In genomic region chr6:4313044-4313686, GRCh38 we compare ENCODE assay signal across 8 cellular contexts.
DNase-seq lines count a peak whose midpoint lies in the region; TF ChIP-seq lines count a peak whose summit lies in the region.

No MANE protein-coding gene starts in this region.

- no peak overlapping the region for H4K8ac ChIP-seq in mesendoderm (ENCODE audit: low read depth, low read length)

- no peaks in the 10 kb centered on the region for H3K79me2 ChIP-seq in mesendoderm (ENCODE audit: control insufficient read depth, insufficient read depth, low read length)

- H3K4ac ChIP-seq in mesendoderm (ENCODE audit: low read depth, low read length) = no peak overlapping the region

- H3K79me1 ChIP-seq in mesendoderm (ENCODE audit: low read length) = no peaks in the 10 kb centered on the region

- H3K27ac Mint-ChIP-seq in chondrocyte (ENCODE audit: unreplicated experiment) (peak overlapping the region; percentile 95), nephron progenitor cell (no peak overlapping the region)
- H3K27ac Mint-ChIP-seq in CD8-positive, alpha-beta memory T cell = no peak overlapping the region

- peaks cover 9% of the 10 kb centered on the region for H3K36me3 Mint-ChIP-seq in chondrocyte (ENCODE audit: low read depth)
- H3K36me3 Mint-ChIP-seq in nephron progenitor cell (ENCODE audit: low read depth) = peaks cover 47% of the 10 kb centered on the region
- H3K36me3 Mint-ChIP-seq in CD8-positive, alpha-beta memory T cell = peaks cover 0 to 7% (median 1%) of the 10 kb centered on the region in 3 donors

- WGBS in mesendoderm (ENCODE audit: extremely low coverage, insufficient coverage, low lambda C conversion rate) = no CpG with 5 or more reads among the region's 2 CpGs

- H3K36me3 ChIP-seq in MG63 = no peaks in the 10 kb centered on the region
- no peaks in the 10 kb centered on the region for H3K36me3 ChIP-seq in mesendoderm (ENCODE audit: control insufficient read depth, insufficient read depth, low read length)
- H3K36me3 ChIP-seq in CD8-positive, alpha-beta memory T cell (ENCODE audit: insufficient read depth, low read length) = no peaks in the 10 kb centered on the region

- no peak overlapping the region for H2BK15ac ChIP-seq in mesendoderm (replicated peaks; ENCODE audit: low read depth)

- peaks cover 8% of the 10 kb centered on the region; the same call in 1 of the 2 replicates for H3K9me3 ChIP-seq in MG63
- H3K9me3 ChIP-seq in CD8-positive, alpha-beta memory T cell (ENCODE audit: low read length) = no peaks in the 10 kb centered on the region

- POLR2A ChIA-PET in CD8-positive, alpha-beta memory T cell (lab: Charles Lee) = no interaction called here

- H3K4me2 ChIP-seq in mesendoderm (ENCODE audit: low read length) = no peak overlapping the region

- no peak overlapping the region for H2BK5ac ChIP-seq in mesendoderm (ENCODE audit: low read length)

- H2AK5ac ChIP-seq in mesendoderm (ENCODE audit: low read length) = no peak overlapping the region

- no peak overlapping the region for H3K23ac ChIP-seq in mesendoderm (ENCODE audit: low read length)

- no peak overlapping the region for H3K56ac ChIP-seq in mesendoderm (ENCODE audit: low read length)

- H3K4me1 ChIP-seq in mesendoderm (ENCODE audit: control insufficient read depth, low read depth, low read length) = no peaks in the 10 kb centered on the region
- H3K4me1 ChIP-seq in CD8-positive, alpha-beta memory T cell (ENCODE audit: insufficient read depth, low read length) = no peaks in the 10 kb centered on the region

- no peaks in the 10 kb centered on the region for H3K27me3 ChIP-seq in MG63
- no peaks in the 10 kb centered on the region for H3K27me3 ChIP-seq in mesendoderm (ENCODE audit: insufficient read depth, low read length, poor library complexity)
- H3K27me3 ChIP-seq in CD8-positive, alpha-beta memory T cell (ENCODE audit: insufficient read depth, low read length, poor library complexity, severe bottlenecking) = no peaks in the 10 kb centered on the region

- no peak overlapping the region for H3K18ac ChIP-seq in mesendoderm (ENCODE audit: low read length)

- peak; percentile 49 for DNase-seq in COR-L47 (lab: John Stamatoyannopoulos, UW)
- DNase-seq in MG63 = peak; percentile 71
- no peak for DNase-seq in chondrocyte (ENCODE audit: low spot score)
- peak; percentile 79 for DNase-seq in mesendoderm
- DNase-seq in nephron progenitor cell = no peak
- no peak for DNase-seq in putamen (ENCODE audit: low spot score)
- DNase-seq in stimulated activated CD4-positive, alpha-beta T cell treated with anti-CD3 and anti-CD28 coated beads, Interleukin-12 subunit alpha, Interleukin-12 subunit beta, amount 100 ng/mL, for 4 hours = no peak
- DNase-seq in CD8-positive, alpha-beta memory T cell = no peak

- H3K9ac ChIP-seq in mesendoderm (ENCODE audit: low read length) = no peak overlapping the region

- CTCF ChIA-PET in CD8-positive, alpha-beta memory T cell (lab: Charles Lee) = no interaction called here

- H2BK120ac ChIP-seq in mesendoderm (ENCODE audit: low read depth, low read length) = no peak overlapping the region

- H3K27me3 Mint-ChIP-seq in chondrocyte (ENCODE audit: low read depth) (no peaks in the 10 kb centered on the region), nephron progenitor cell (ENCODE audit: low read depth, poor library complexity) (no peaks in the 10 kb centered on the region)
- peaks cover 3 to 9% of the 10 kb centered on the region in 2 donors for H3K27me3 Mint-ChIP-seq in CD8-positive, alpha-beta memory T cell

- peaks cover 30% of the 10 kb centered on the region for H3K9me3 Mint-ChIP-seq in chondrocyte (ENCODE audit: low read depth)
- peaks cover 65% of the 10 kb centered on the region for H3K9me3 Mint-ChIP-seq in nephron progenitor cell
- peaks cover 30 to 41% (median 37%) of the 10 kb centered on the region in 5 donors for H3K9me3 Mint-ChIP-seq in CD8-positive, alpha-beta memory T cell

- H4K5ac ChIP-seq in mesendoderm (ENCODE audit: low read length) = no peak overlapping the region

- H3K4me3 Mint-ChIP-seq in chondrocyte (ENCODE audit: unreplicated experiment) = peak overlapping the region; percentile 20
- H3K4me3 Mint-ChIP-seq in nephron progenitor cell = no peak overlapping the region
- H3K4me3 Mint-ChIP-seq in CD8-positive, alpha-beta memory T cell = no peak overlapping the region

- H3K27ac ChIP-seq in mesendoderm (ENCODE audit: low read depth, low read length) = no peak overlapping the region
- H3K27ac ChIP-seq in CD8-positive, alpha-beta memory T cell (ENCODE audit: low read depth, low read length) = no peak overlapping the region

- no peak overlapping the region for H3K4me3 ChIP-seq in MG63
- no peak overlapping the region for H3K4me3 ChIP-seq in mesendoderm (ENCODE audit: low read length)
- no peak overlapping the region for H3K4me3 ChIP-seq in CD8-positive, alpha-beta memory T cell (ENCODE audit: low read length)

- H3K4me1 Mint-ChIP-seq in chondrocyte (ENCODE audit: low read depth) (peaks cover 39% of the 10 kb centered on the region), nephron progenitor cell (peaks cover 16% of the 10 kb centered on the region)
- no peaks in the 10 kb centered on the region for H3K4me1 Mint-ChIP-seq in CD8-positive, alpha-beta memory T cell

- TF ChIP-seq CTCF in chondrocyte (IDR thresholded peaks at IDR 0.05) (peak; percentile 92), nephron progenitor cell (IDR thresholded peaks at IDR 0.05) (no peak)

Comparison
In these comparisons a context has a peak if more than half of its experiments do, and no peak if none do; other contexts are left out.
1. DNase-seq: peak in COR-L47 (single experiment), MG63 (single experiment) and mesendoderm (single experiment); none in chondrocyte (single experiment), nephron progenitor cell (single experiment), putamen (single experiment), stimulated activated CD4-positive, alpha-beta T cell treated with anti-CD3 and anti-CD28 coated beads, Interleukin-12 subunit alpha, Interleukin-12 subunit beta, amount 100 ng/mL, for 4 hours (single experiment) and CD8-positive, alpha-beta memory T cell (0 of 5).